Comparison of ENCODE assay signal across 1 cellular context in genomic region chr6:42971746-42972327, GRCh38.
TF ChIP-seq lines count a peak whose summit lies in the region.

No MANE protein-coding gene starts in this region.

TF ChIP-seq in A549, 52 proteins besides CTCF, POLR2A, EP300 and RAD21:
- no peak for TF ChIP-seq SMC3 (IDR thresholded peaks at IDR 0.05)
